In genomic region chr4:16222957-16223527, GRCh38 we compare ENCODE assay signal across 12 cellular contexts. TPM values are rescaled to one million over a fixed set of nuclear protein-coding genes. Genes with fewer than 3 reads are reported as not detected.
A peak's percentile ranks its signal among the peaks of the same experiment; 100 is the strongest.
DNase-seq lines count a peak whose midpoint lies in the region; ATAC-seq, FAIRE-seq and TF ChIP-seq lines count a peak whose summit lies in the region.
"Had no signal": no experiment of that assay in that cellular context is flagged by ENCODE, and none has a peak within 500 bp of the region (broad histone marks: within the 10 kb centered on the region; RNA-seq: fewer than 3 reads in every experiment).

No MANE protein-coding gene starts in this region.

- H3K9ac ChIP-seq in adipocyte (ENCODE audit: low read length): no peak overlapping the region

- no peak for DNase-seq in CD4-positive, CD25-positive, alpha-beta regulatory T cell
- DNase-seq in HL-60 (ENCODE audit: low read depth in 1 of 2, low spot score in 1 of 2) (peak in 1 of 2 experiments; percentile 30), adipocyte (ENCODE audit: low read depth) (peak; percentile 46), GM19239 (ENCODE audit: insufficient read length, low spot score) (no peak), T-helper 9 cell (no peak)
- no peak for DNase-seq in naive thymus-derived CD4-positive, alpha-beta T cell
- DNase-seq: dermis blood vessel endothelial cell, DMS79, Kasumi-1, uterus had no signal

- H3K27me3 ChIP-seq in CD4-positive, CD25-positive, alpha-beta regulatory T cell (ENCODE audit: control insufficient read depth, insufficient read depth, low read length): no peaks in the 10 kb centered on the region
- H3K27me3 ChIP-seq in HL-60 (ENCODE audit: insufficient read depth, poor library complexity, severe bottlenecking) (no peaks in the 10 kb centered on the region), adipocyte (replicated peaks; ENCODE audit: control insufficient read depth, insufficient read depth, low read length) (no peaks in the 10 kb centered on the region)
- H3K27me3 ChIP-seq in naive thymus-derived CD4-positive, alpha-beta T cell (ENCODE audit: control insufficient read depth in 2 of 2, insufficient read depth in 2 of 2, low read length in 2 of 2): no peaks in the 10 kb centered on the region
- H3K27me3 ChIP-seq: uterus had no signal

- H3K4me1 Mint-ChIP-seq in CD4-positive, CD25-positive, alpha-beta regulatory T cell: peaks cover 26 to 71% (median 56%) of the 10 kb centered on the region in 4 donors
- H3K4me1 Mint-ChIP-seq in naive thymus-derived CD4-positive, alpha-beta T cell: peaks cover 38 to 71% (median 64%) of the 10 kb centered on the region in 7 donors

- peaks cover 4% of the 10 kb centered on the region for H3K27me3 Mint-ChIP-seq in CD4-positive, CD25-positive, alpha-beta regulatory T cell
- peaks cover 0 to 2% (median 0%) of the 10 kb centered on the region in 5 donors for H3K27me3 Mint-ChIP-seq in naive thymus-derived CD4-positive, alpha-beta T cell

- H3K36me3 ChIP-seq in CD4-positive, CD25-positive, alpha-beta regulatory T cell (ENCODE audit: control insufficient read depth, insufficient read depth, low read length): peaks cover 4% of the 10 kb centered on the region
- H3K36me3 ChIP-seq in adipocyte (ENCODE audit: control insufficient read depth, insufficient read depth, low read length, severe bottlenecking): no peaks in the 10 kb centered on the region
- H3K36me3 ChIP-seq in naive thymus-derived CD4-positive, alpha-beta T cell (ENCODE audit: control insufficient read depth in 2 of 3, insufficient read depth in 3 of 3, low read length in 3 of 3): no peaks in the 10 kb centered on the region
- H3K36me3 ChIP-seq: uterus had no signal

- H3K36me3 Mint-ChIP-seq in CD4-positive, CD25-positive, alpha-beta regulatory T cell: peaks cover 5% of the 10 kb centered on the region
- peaks cover 0 to 23% (median 10%) of the 10 kb centered on the region in 5 donors for H3K36me3 Mint-ChIP-seq in naive thymus-derived CD4-positive, alpha-beta T cell

- no peak overlapping the region for H3K27ac ChIP-seq in CD4-positive, CD25-positive, alpha-beta regulatory T cell (ENCODE audit: insufficient read depth, low read length, poor library complexity, severe bottlenecking)
- H3K27ac ChIP-seq in HL-60 (replicated peaks): peak overlapping the region; percentile 15; the same call in 1 of the 2 replicates
- H3K27ac ChIP-seq in naive thymus-derived CD4-positive, alpha-beta T cell (ENCODE audit: low read depth, low read length): no peak overlapping the region
- H3K27ac ChIP-seq: uterus had no signal

- H3K9me3 ChIP-seq in CD4-positive, CD25-positive, alpha-beta regulatory T cell (ENCODE audit: control insufficient read depth in 2 of 2, low read length in 2 of 2): no peaks in the 10 kb centered on the region
- no peaks in the 10 kb centered on the region for H3K9me3 ChIP-seq in adipocyte (ENCODE audit: control insufficient read depth, low read length)
- H3K9me3 ChIP-seq in naive thymus-derived CD4-positive, alpha-beta T cell (ENCODE audit: control insufficient read depth in 2 of 3, low read length in 3 of 3): no peaks in the 10 kb centered on the region
- H3K9me3 ChIP-seq: uterus had no signal

- H3K4me3 ChIP-seq in CD4-positive, CD25-positive, alpha-beta regulatory T cell (ENCODE audit: low read depth, low read length): peak overlapping the region; percentile 97
- H3K4me3 ChIP-seq in HL-60 (replicated peaks; ENCODE audit: insufficient read depth, low read length) (no peak overlapping the region), adipocyte (ENCODE audit: low read length) (peak overlapping the region; percentile 24)
- peak overlapping the region; percentile 74 for H3K4me3 ChIP-seq in naive thymus-derived CD4-positive, alpha-beta T cell (ENCODE audit: low read length)
- H3K4me3 ChIP-seq: uterus had no signal

- no peak for ATAC-seq in CD4-positive, CD25-positive, alpha-beta regulatory T cell (ENCODE audit: low read depth in 2 of 2)
- ATAC-seq in naive thymus-derived CD4-positive, alpha-beta T cell: no peak
- ATAC-seq in HG03432 (IDR thresholded peaks at IDR 0.05; ENCODE audit: unreplicated experiment) (no peak), HG02884 (IDR thresholded peaks at IDR 0.05; ENCODE audit: unreplicated experiment) (no peak)

- CTCF ChIA-PET in naive thymus-derived CD4-positive, alpha-beta T cell (lab: Charles Lee): no interaction called here

- no peak for TF ChIP-seq CTCF in HL-60 (IDR thresholded peaks at IDR 0.05; ENCODE audit: insufficient read depth, low read length)

- H3K4me3 Mint-ChIP-seq in CD4-positive, CD25-positive, alpha-beta regulatory T cell: peak overlapping the region; percentile 91 to 98 (median 92)
- peak overlapping the region in 9 of 10 donors; percentile 66 to 93 (median 90) for H3K4me3 Mint-ChIP-seq in naive thymus-derived CD4-positive, alpha-beta T cell

- POLR2A ChIA-PET in naive thymus-derived CD4-positive, alpha-beta T cell (lab: Charles Lee): no interaction called here

- no peak for FAIRE-seq in GM19239 (lab: Jason Lieb, UNC)

- peak overlapping the region; percentile 54 to 90 (median 86) for H3K27ac Mint-ChIP-seq in CD4-positive, CD25-positive, alpha-beta regulatory T cell
- peak overlapping the region in 8 of 9 donors; percentile 55 to 96 (median 90) for H3K27ac Mint-ChIP-seq in naive thymus-derived CD4-positive, alpha-beta T cell

- intact Hi-C loops in naive thymus-derived CD4-positive, alpha-beta T cell (cut with micrococcal nuclease): loop anchor here (5.0 to 10.0 kb wide), 5 partner anchors 538 to 1392 kb away; partner anchors contain the start of genes FAM200B (in 1 of the 2), MED28 (in 1 of the 2) and QDPR (in 1 of the 2)

- H3K9me3 Mint-ChIP-seq in CD4-positive, CD25-positive, alpha-beta regulatory T cell: peaks cover 0 to 2% (median 0%) of the 10 kb centered on the region in 7 donors
- H3K9me3 Mint-ChIP-seq in naive thymus-derived CD4-positive, alpha-beta T cell: no peaks in the 10 kb centered on the region

- H3K4me1 ChIP-seq in CD4-positive, CD25-positive, alpha-beta regulatory T cell (ENCODE audit: control insufficient read depth, insufficient read depth, low read length, poor library complexity, severe bottlenecking): peaks cover 56% of the 10 kb centered on the region
- peaks cover 37% of the 10 kb centered on the region for H3K4me1 ChIP-seq in adipocyte (ENCODE audit: control insufficient read depth, insufficient read depth, low read length)
- peaks cover 30 to 32% of the 10 kb centered on the region in 2 donors for H3K4me1 ChIP-seq in naive thymus-derived CD4-positive, alpha-beta T cell (ENCODE audit: control insufficient read depth in 2 of 2, insufficient read depth in 2 of 2, low read length in 2 of 2)

RNA-seq across cellular contexts. Expression of gene TAPT1, which starts 3.2 kb away (rescaled TPM):
- 86.8 TPM for total RNA-seq in CD4-positive, CD25-positive, alpha-beta regulatory T cell
- 10 to 100 TPM; 26.0 to 35.3 (median 32.6) TPM for polyA plus RNA-seq in CD4-positive, CD25-positive, alpha-beta regulatory T cell
- 10 to 100 TPM; 43.0 to 82.5 (median 70.6) TPM for total RNA-seq in naive thymus-derived CD4-positive, alpha-beta T cell
- polyA plus RNA-seq in naive thymus-derived CD4-positive, alpha-beta T cell: 10 to 100 TPM; 28.8 to 30.3 TPM
